Comparison of ENCODE assay signal across 8 cellular contexts in genomic region chr2:190121971-190122370, GRCh38. TPM values are rescaled to one million over a fixed set of nuclear protein-coding genes. Genes with fewer than 3 reads are reported as not detected.
DNase-seq lines count a peak whose midpoint lies in the region; ATAC-seq and TF ChIP-seq lines count a peak whose summit lies in the region.

No MANE protein-coding gene starts in this region.

- no peak overlapping the region for H3K27ac ChIP-seq in left lung

- no peaks in the 10 kb centered on the region for H3K27me3 ChIP-seq in left lung

- DNase-seq in NOMO-1 treated with DMSO at 0.1 percent for 48 hours (lab: John Stamatoyannopoulos, UW; ENCODE audit: unreplicated experiment) (peak; percentile 3), NOMO-1 treated with dmso at 0.1 percent for 144 hours (lab: John Stamatoyannopoulos, UW; ENCODE audit: unreplicated experiment) (no peak), left lung (no peak), NCI-H524 (lab: John Stamatoyannopoulos, UW) (no peak), NCI-H187 (lab: John Stamatoyannopoulos, UW) (no peak)
- DNase-seq in activated CD8-positive, alpha-beta memory T cell treated with anti-CD3 and anti-CD28 coated beads, Interleukin-2, amount 50 U/mL, for 4 hours = no peak

- H3K4me1 ChIP-seq in left lung = no peaks in the 10 kb centered on the region

- no peak overlapping the region for H3K4me3 ChIP-seq in WI38 (ENCODE audit: low read depth, low read length)
- H3K4me3 ChIP-seq in left lung = no peak overlapping the region

- intact Hi-C loops in left lung (cut with DNase I) = no loop called here

- ATAC-seq in HG03342 (IDR thresholded peaks at IDR 0.05; ENCODE audit: unreplicated experiment) (peak; percentile 79), left lung (peak; percentile 23)

- peak; percentile 21; the same call in 1 of the 2 replicates for TF ChIP-seq CTCF in WI38 (IDR thresholded peaks at IDR 0.05; ENCODE audit: low read depth, low read length)
- TF ChIP-seq CTCF in left lung (IDR thresholded peaks at IDR 0.05) = no peak

- H3K9me3 ChIP-seq in left lung = no peaks in the 10 kb centered on the region

- H3K36me3 ChIP-seq in left lung = no peaks in the 10 kb centered on the region

RNA-seq across cellular contexts. Expression of gene MSTN, which starts 59.4 kb away (rescaled TPM):
- total RNA-seq in left lung = under 1 TPM in 1 of 2 donors, not detected in 1; 0.12 TPM
